In the genomic region with DNA sequence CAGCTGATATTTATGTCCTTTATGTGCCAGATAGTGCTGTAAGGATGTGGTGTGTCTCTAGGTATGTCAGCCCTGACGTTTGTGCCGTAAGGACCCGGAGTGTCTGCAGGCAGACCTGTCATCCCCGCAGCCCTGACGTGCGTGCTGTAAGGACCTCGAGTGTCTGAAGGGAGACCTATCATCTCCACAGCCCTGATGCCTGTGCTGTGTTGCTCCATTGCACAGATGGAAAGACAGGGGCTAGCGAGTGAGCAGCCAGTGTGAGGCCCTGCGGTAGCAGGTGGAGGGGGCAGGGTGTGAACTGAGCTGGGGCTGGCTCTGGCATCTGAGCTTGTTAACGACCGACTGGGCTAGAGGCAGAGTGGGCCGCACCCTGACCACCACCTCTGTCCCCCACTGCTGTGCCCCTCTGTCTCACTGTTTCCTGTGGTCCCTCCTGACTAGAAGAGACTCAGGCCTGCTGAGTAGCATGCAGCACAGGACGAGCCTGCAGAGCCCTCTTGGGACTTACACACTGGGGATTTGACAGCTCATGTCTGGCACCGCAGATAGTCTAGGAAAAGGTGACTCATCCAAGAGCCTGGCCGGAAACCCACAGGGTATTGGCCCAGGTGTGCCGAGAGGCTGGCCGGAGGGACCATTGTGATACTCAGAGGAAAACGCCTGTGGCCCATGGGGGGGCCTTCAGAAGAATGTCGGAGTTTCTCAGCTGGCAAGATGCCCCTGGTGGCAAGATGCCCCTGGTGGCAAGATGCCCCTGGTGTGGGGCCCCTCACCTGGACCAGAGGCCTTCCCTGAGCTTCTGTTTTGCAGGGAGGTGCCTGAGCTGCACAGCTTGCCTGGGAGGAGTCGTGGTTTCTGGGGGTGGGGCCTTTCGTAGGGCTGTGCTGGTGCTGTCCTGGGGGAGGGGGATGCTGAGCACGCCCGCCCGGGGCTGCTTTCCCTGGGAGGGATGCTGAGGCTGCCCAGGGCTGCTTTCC, we compare ENCODE assay signal across 8 cellular contexts. TPM values are rescaled to one million over a fixed set of nuclear protein-coding genes. Genes with fewer than 3 reads are reported as not detected.
DNase-seq lines count a peak whose midpoint lies in the region; ATAC-seq lines count a peak whose summit lies in the region.

No MANE protein-coding gene starts in this region.

- ATAC-seq in GM19452 (IDR thresholded peaks at IDR 0.05; ENCODE audit: unreplicated experiment) (peak; percentile 66), HG03457 (IDR thresholded peaks at IDR 0.05; ENCODE audit: unreplicated experiment) (peak; percentile 58)

- peaks cover 5 to 28% of the 10 kb centered on the region in 2 donors for H3K4me1 Mint-ChIP-seq in immature natural killer cell

- peaks cover 2 to 17% (median 16%) of the 10 kb centered on the region in 3 donors for H3K27me3 Mint-ChIP-seq in immature natural killer cell (ENCODE audit: low read depth in 3 of 3)

- DNase-seq in DMS53 (lab: John Stamatoyannopoulos, UW), result peak; percentile 92
- DNase-seq in SK-MEL-5 (ENCODE audit: low read depth, low spot score), result peak; percentile 15
- peak; percentile 78 for DNase-seq in amniotic epithelial cell (ENCODE audit: low read depth)
- peak; percentile 54 to 59 (median 58) for DNase-seq in immature natural killer cell
- DNase-seq in stimulated activated CD8-positive, alpha-beta memory T cell treated with anti-CD3 and anti-CD28 coated beads, Interleukin-2, amount 100 ng/mL, for 48 hours (ENCODE audit: low read depth in 2 of 2), result peak; percentile 54 to 56
- no peak for DNase-seq in epidermal melanocyte (ENCODE audit: insufficient read length, low spot score)

- no peaks in the 10 kb centered on the region for H3K36me3 Mint-ChIP-seq in immature natural killer cell

- H3K4me3 Mint-ChIP-seq in immature natural killer cell, result no peak overlapping the region

- no peaks in the 10 kb centered on the region for H3K9me3 Mint-ChIP-seq in immature natural killer cell

- in situ Hi-C loops in SK-MEL-5 (cut with HindIII; ENCODE audit: low pct_unique_long_range_greater_than_20kb, low sequenced_read_pairs), result no loop called here

- no peak overlapping the region for H3K27ac Mint-ChIP-seq in immature natural killer cell

RNA-seq across cellular contexts. Expression of a gene that starts 34.3 kb away (rescaled TPM):
- 11.1 and 12.8 TPM in 2 replicates for total RNA-seq in SK-MEL-5 (2014; rRNA removed; shearing (Covaris generic))
- 11.5 and 20.1 TPM in 2 replicates for polyA plus RNA-seq in SK-MEL-5 (2015; cell fraction: cytosol; rRNA removed)
- polyA plus RNA-seq in SK-MEL-5 (2015; cell fraction: nucleus; rRNA removed), result 11.2 and 19.3 TPM in 2 replicates
- polyA plus RNA-seq in immature natural killer cell, result 1 to 10 TPM in 1 of 3 donors, under 1 TPM in 2; 0.30 to 1.7 (median 0.48) TPM
